Comparison of ENCODE assay signal across 8 cellular contexts in the genomic region with DNA sequence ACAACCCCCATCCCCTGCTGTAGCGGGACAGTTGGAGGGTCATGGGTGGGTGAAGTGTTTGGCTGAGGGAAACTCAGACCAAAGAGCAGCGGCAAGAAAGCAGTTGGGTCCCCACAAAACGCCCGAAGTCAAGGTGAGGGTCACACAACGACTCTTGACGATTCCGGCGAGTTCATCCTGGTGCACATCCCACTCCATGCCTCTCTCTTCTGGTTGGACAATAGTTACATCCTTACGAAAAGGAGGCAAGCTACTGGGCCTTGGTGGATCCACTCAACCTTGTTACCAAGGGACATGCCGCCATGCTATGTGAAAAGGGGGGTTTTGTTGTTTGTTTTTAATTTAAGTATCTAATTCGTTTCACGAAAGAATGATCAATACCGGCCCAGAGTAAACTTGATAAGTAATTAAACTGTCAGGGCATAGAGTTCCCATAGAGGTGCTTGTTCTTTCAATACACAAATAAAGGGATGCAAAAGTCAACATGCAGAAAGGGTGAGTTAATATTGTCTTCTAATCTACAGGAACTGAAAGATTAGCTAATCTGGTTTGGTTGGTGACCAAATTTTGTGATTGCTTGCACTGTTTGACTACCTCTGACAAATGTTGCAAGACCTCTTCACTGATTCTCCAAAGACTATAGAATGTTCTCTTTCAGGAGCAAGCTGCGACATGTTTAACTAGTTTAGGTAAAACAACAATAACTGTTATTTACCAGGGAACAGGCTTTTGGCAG. TPM values are rescaled to one million over a fixed set of nuclear protein-coding genes. Genes with fewer than 3 reads are reported as not detected.
DNase-seq lines count a peak whose midpoint lies in the region; ATAC-seq and TF ChIP-seq lines count a peak whose summit lies in the region.

No MANE protein-coding gene starts in this region.

- DNase-seq in AG04449 (ENCODE audit: low read depth, low spot score): no peak
- peak; percentile 32 for DNase-seq in GM20000 (ENCODE audit: low spot score)
- no peak for DNase-seq in Panc1 (ENCODE audit: low read depth, low spot score)
- peak; percentile 32 for DNase-seq in choroid plexus epithelial cell (ENCODE audit: low read depth)
- peak in 1 of 3 donors; percentile 49 for DNase-seq in right lobe of liver
- DNase-seq in testis: peak; percentile 30

- H3K36me3 ChIP-seq in Panc1 (ENCODE audit: control insufficient read depth, insufficient read depth, low read length): peaks cover 42% of the 10 kb centered on the region
- peaks cover 0 to 17% (median 2%) of the 10 kb centered on the region in 4 donors for H3K36me3 ChIP-seq in right lobe of liver
- no peaks in the 10 kb centered on the region for H3K36me3 ChIP-seq in testis (ENCODE audit: low read depth, missing control alignments)

- H3K4me1 ChIP-seq in Panc1 (ENCODE audit: control insufficient read depth, insufficient read depth, low read length) (peaks cover 30% of the 10 kb centered on the region), right lobe of liver (peaks cover 0 to 14% (median 3%) of the 10 kb centered on the region in 4 donors), testis (peaks cover 7% of the 10 kb centered on the region)

- no peaks in the 10 kb centered on the region for H3K27me3 ChIP-seq in Panc1 (ENCODE audit: control insufficient read depth, insufficient read depth, low read length)
- H3K27me3 ChIP-seq in right lobe of liver: no peaks in the 10 kb centered on the region
- no peaks in the 10 kb centered on the region for H3K27me3 ChIP-seq in testis

- in situ Hi-C loops in Panc1 (cut with HindIII; ENCODE audit: low pct_unique_long_range_greater_than_20kb, low sequenced_read_pairs): no loop called here

- WGBS in right lobe of liver (ENCODE audit: insufficient coverage, low coverage, low lambda C conversion rate, missing lambda C conversion rate): 14% methylated on average over 13 of the region's 14 CpGs
- 12 to 21% methylated on average over 12 to 14 of the region's 14 CpGs for WGBS in testis, 2 donors

- H3K27ac ChIP-seq in Panc1 (ENCODE audit: low read length) (peak overlapping the region; percentile 97), right lobe of liver (peak overlapping the region; percentile 88 to 95 (median 94)), testis (peak overlapping the region; percentile 89 to 90)

- H3K4me3 ChIP-seq in AG04449 (ENCODE audit: low read depth, low read length): peak overlapping the region; percentile 83
- peak overlapping the region; percentile 96 for H3K4me3 ChIP-seq in Panc1 (ENCODE audit: low read depth in 2 of 2, low read length in 2 of 2)
- peak overlapping the region; percentile 88 for H3K4me3 ChIP-seq in choroid plexus epithelial cell (ENCODE audit: low read depth, low read length)
- peak overlapping the region; percentile 85 to 89 (median 87) for H3K4me3 ChIP-seq in right lobe of liver
- H3K4me3 ChIP-seq in testis: peak overlapping the region; percentile 80 to 97

- intact Hi-C loops in Panc1 (cut with micrococcal nuclease; ENCODE audit: unreplicated experiment) (loop anchor here (10.0 kb wide), 1 partner anchor 492 kb away; no protein-coding TSS in a partner anchor), right lobe of liver (cut with DNase I) (no loop called here), testis (cut with DNase I; ENCODE audit: low total_unique reads) (no loop called here)

- ATAC-seq in Panc1 (peak; percentile 64), right lobe of liver (peak; percentile 65 to 69 (median 67)), GM19324 (IDR thresholded peaks at IDR 0.05; ENCODE audit: low FRiP score, unreplicated experiment) (no peak), HG03432 (IDR thresholded peaks at IDR 0.05; ENCODE audit: unreplicated experiment) (no peak)

- no TSS peak for BruUV-seq in Panc1 (replicated peaks; lab: Mats Ljungman, UMichigan)

- H3K9me3 ChIP-seq in Panc1 (ENCODE audit: control insufficient read depth, insufficient read depth, low read depth, low read length) (no peaks in the 10 kb centered on the region), right lobe of liver (no peaks in the 10 kb centered on the region), testis (no peaks in the 10 kb centered on the region)

- no peak for TF ChIP-seq CTCF in AG04449 (IDR thresholded peaks at IDR 0.05; ENCODE audit: insufficient read depth, low read length, missing control alignments)
- no peak for TF ChIP-seq CTCF in GM20000 (IDR thresholded peaks at IDR 0.05; ENCODE audit: extremely low read depth, missing control alignments)
- no peak for TF ChIP-seq CTCF in Panc1 (IDR thresholded peaks at IDR 0.05)
- no peak for TF ChIP-seq CTCF in choroid plexus epithelial cell (conservative IDR thresholded peaks at IDR 0.05; ENCODE audit: low read depth, low read length)
- TF ChIP-seq CTCF in right lobe of liver (IDR thresholded peaks at IDR 0.05): no peak
- no peak for TF ChIP-seq CTCF in testis (IDR thresholded peaks at IDR 0.05)

- CTCF ChIA-PET in AG04449 (lab: Yijun Ruan, JAX) (interaction anchor here (1.1 to 1.6 kb wide), 2 partner anchors 117 to 496 kb away, joined by 4 to 6 read pairs; no protein-coding TSS in a partner anchor), Panc1 (lab: Charles Lee) (no interaction called here)

- POLR2A ChIA-PET in AG04449 (lab: Yijun Ruan, JAX): interaction anchor here (1.0 to 3.2 kb wide), 2 partner anchors 12 to 168 kb away, joined by 3 to 20 read pairs; a partner anchor contains a TSS
- POLR2A ChIA-PET in Panc1 (lab: Charles Lee): interaction anchor here (0.6 to 1.5 kb wide), 3 partner anchors 14 to 659 kb away, joined by 4 to 7 read pairs (median 5); a partner anchor contains a TSS

- no peak for TF ChIP-seq POLR2A in right lobe of liver (IDR thresholded peaks at IDR 0.05)
- no peak for TF ChIP-seq POLR2A in testis (IDR thresholded peaks at IDR 0.05)

RNA-seq across cellular contexts. Expression of a gene that starts 0.7 kb away (rescaled TPM):
- total RNA-seq in Panc1 (2021; ENCODE audit: unreplicated experiment) (77.5 TPM), right lobe of liver (10 to 100 TPM; 22.8 to 44.8 (median 29.4) TPM), testis (10 to 100 TPM; 23.7 to 35.0 TPM)
- 50.9 TPM for polyA plus RNA-seq in Panc1 (2012; ENCODE audit: insufficient read length)
- polyA plus RNA-seq in testis (ENCODE audit: insufficient read depth, low read depth, low replicate concordance): 38.8 TPM

Comparison
In these comparisons a context has a peak if more than half of its experiments do, and no peak if none do; other contexts are left out.
1. DNase-seq: peak in GM20000 (single experiment), choroid plexus epithelial cell (single experiment) and testis (single experiment); none in AG04449 (single experiment) and Panc1 (single experiment).
2. ATAC-seq: peak in Panc1 (single experiment) and right lobe of liver (4 of 4); none in GM19324 (single experiment) and HG03432 (single experiment).
3. Peak in every context shown above with its lines, with median percentiles within 50 percentile points of each other: H3K4me3 ChIP-seq and H3K27ac ChIP-seq.